Comparison of ENCODE assay signal across 27 cellular contexts in genomic region chr10:98638920-98639319, GRCh38.
"Had no signal": no experiment of that assay in that cellular context is flagged by ENCODE, and none has a peak within 500 bp of the region (broad histone marks: within the 10 kb centered on the region; RNA-seq: fewer than 3 reads in every experiment).

No MANE protein-coding gene starts in this region.

- H2AFZ ChIP-seq: neural progenitor cell had no signal

- H3K27ac ChIP-seq: esophagus muscularis mucosa, lower lobe of right lung, neural progenitor cell, ovary, psoas muscle, spleen, testis, tibial artery had no signal

- H3K4me1 Mint-ChIP-seq: immature natural killer cell; naive thymus-derived CD4-positive, alpha-beta T cell; nephron had no signal

- H3K27me3 Mint-ChIP-seq: memory B cell; stimulated activated memory B cell treated with anti-CD40 and anti-IgM and Interleukin-4, amounts not matched to agents 10 μg/mL and 1 μg/mL and 100 μg/mL, for 72 hours had no signal

- H3K36me3 ChIP-seq: esophagus muscularis mucosa, lower lobe of right lung, neural progenitor cell, ovary, spleen, tibial artery had no signal

- H3K4me3 Mint-ChIP-seq: effector memory CD8-positive, alpha-beta T cell; immature natural killer cell; memory B cell; mesothelial cell of epicardium; naive thymus-derived CD4-positive, alpha-beta T cell; nephron; neural progenitor cell; stimulated activated memory B cell treated with anti-CD40 and anti-IgM and Interleukin-4, amounts not matched to agents 10 μg/mL and 1 μg/mL and 100 μg/mL, for 72 hours; type B pancreatic cell had no signal

- ATAC-seq: effector memory CD8-positive, alpha-beta T cell; left ventricle myocardium superior; lower lobe of right lung; naive thymus-derived CD4-positive, alpha-beta T cell; psoas muscle; right cardiac atrium; stimulated activated memory B cell treated with anti-CD40 and anti-IgM and Interleukin-4, amounts not matched to agents 10 μg/mL and 1 μg/mL and 100 μg/mL, for 72 hours; stimulated activated naive CD8-positive, alpha-beta T cell treated with anti-CD3 and anti-CD28 coated beads, Interleukin-15, Interleukin-2, amounts not matched to agents 100 U/mL and 50 U/mL, for 24 hours had no signal

- H3K9me3 Mint-ChIP-seq: effector memory CD8-positive, alpha-beta T cell; memory B cell; mesothelial cell of epicardium; nephron; neural progenitor cell; stimulated activated memory B cell treated with anti-CD40 and anti-IgM and Interleukin-4, amounts not matched to agents 10 μg/mL and 1 μg/mL and 100 μg/mL, for 72 hours; type B pancreatic cell had no signal

- DNase-seq: cortex of kidney; effector memory CD8-positive, alpha-beta T cell; hypothalamus; immature natural killer cell; islet precursor cell; left ventricle myocardium superior; lower lobe of right lung; naive thymus-derived CD4-positive, alpha-beta T cell; nucleus accumbens; ovary; posterior cingulate gyrus; psoas muscle; right cardiac atrium; spleen; stimulated activated CD4-positive, alpha-beta T cell treated with anti-CD3 and anti-CD28 coated beads, Interleukin-4, amount 100 ng/mL, for 4 hours; stimulated activated naive CD8-positive, alpha-beta T cell treated with anti-CD3 and anti-CD28 coated beads, Interleukin-15, Interleukin-2, amounts not matched to agents 100 U/mL and 50 U/mL, for 24 hours; substantia nigra; testis; tibial artery had no signal

- H3K4me3 ChIP-seq: esophagus muscularis mucosa, lower lobe of right lung, neural progenitor cell, ovary, psoas muscle, skin epidermis, spleen, testis, tibial artery had no signal

- H3K27ac Mint-ChIP-seq: effector memory CD8-positive, alpha-beta T cell; immature natural killer cell; memory B cell; mesothelial cell of epicardium; naive thymus-derived CD4-positive, alpha-beta T cell; nephron; neural progenitor cell; stimulated activated memory B cell treated with anti-CD40 and anti-IgM and Interleukin-4, amounts not matched to agents 10 μg/mL and 1 μg/mL and 100 μg/mL, for 72 hours; type B pancreatic cell had no signal

- H3K9ac ChIP-seq: neural progenitor cell had no signal

- H3K4me1 ChIP-seq: esophagus muscularis mucosa, lower lobe of right lung, spleen, testis, tibial artery had no signal

- H3K4me2 ChIP-seq: neural progenitor cell had no signal

- H3K27me3 ChIP-seq: esophagus muscularis mucosa, neural progenitor cell, ovary, spleen, testis, tibial artery had no signal

- H3K36me3 Mint-ChIP-seq: immature natural killer cell; memory B cell; mesothelial cell of epicardium; naive thymus-derived CD4-positive, alpha-beta T cell; neural progenitor cell; stimulated activated memory B cell treated with anti-CD40 and anti-IgM and Interleukin-4, amounts not matched to agents 10 μg/mL and 1 μg/mL and 100 μg/mL, for 72 hours had no signal

- H3K9me3 ChIP-seq: esophagus muscularis mucosa, lower lobe of right lung, ovary, psoas muscle, spleen, testis, tibial artery had no signal
